Comparison of ENCODE assay signal across 9 cellular contexts in genomic region chr1:30778156-30778978, GRCh38. TPM values are rescaled to one million over a fixed set of nuclear protein-coding genes. Genes with fewer than 3 reads are reported as not detected.
DNase-seq lines count a peak whose midpoint lies in the region; ATAC-seq, FAIRE-seq and TF ChIP-seq lines count a peak whose summit lies in the region.
"Had no signal": no experiment of that assay in that cellular context is flagged by ENCODE, and none has a peak within 500 bp of the region (broad histone marks: within the 10 kb centered on the region; RNA-seq: fewer than 3 reads in every experiment).

No MANE protein-coding gene starts in this region.

- DNase-seq in A549 (ENCODE audit: low read depth in 1 of 2, low spot score in 1 of 2): peak in 1 of 2 experiments; percentile 44
- peak; percentile 39 for DNase-seq in GM12865 (ENCODE audit: low read depth)
- DNase-seq in erythroblast (lab: John Stamatoyannopoulos, UW): peak; percentile 98 to 99
- DNase-seq in urothelium cell line (ENCODE audit: low spot score): peak; percentile 65
- no peak for DNase-seq in ascending aorta (ENCODE audit: low spot score in 2 of 2)
- DNase-seq in smooth muscle cell (lab: John Stamatoyannopoulos, UW; ENCODE audit: unreplicated experiment): no peak
- no peak for DNase-seq in stimulated activated naive CD4-positive, alpha-beta T cell treated with Interleukin-2 at 50 U/mL for 16 hours (lab: John Stamatoyannopoulos, UW)

- no peak overlapping the region for H3K4me2 ChIP-seq in A549
- 0 out of 2 replicates have a peak overlapping the region, but pooled peaks have one; percentile 76 for H3K4me2 ChIP-seq in OCI-LY3 (ENCODE audit: low read length)
- no peak overlapping the region for H3K4me2 ChIP-seq in smooth muscle cell

- H4K20me1 ChIP-seq in OCI-LY3 (ENCODE audit: insufficient read depth, low read length) (no peaks in the 10 kb centered on the region), smooth muscle cell (ENCODE audit: low read depth) (no peaks in the 10 kb centered on the region)

- H3K9me3 ChIP-seq in A549 (no peaks in the 10 kb centered on the region), OCI-LY3 (ENCODE audit: insufficient read depth, low read length) (no peaks in the 10 kb centered on the region), ascending aorta (no peaks in the 10 kb centered on the region), smooth muscle cell (replicated peaks; ENCODE audit: low read depth) (no peaks in the 10 kb centered on the region)

- H3K79me2 ChIP-seq in OCI-LY3 (ENCODE audit: low read length): no peaks in the 10 kb centered on the region
- H3K79me2 ChIP-seq in smooth muscle cell (ENCODE audit: low read depth): no peaks in the 10 kb centered on the region

- 35% methylated on average over 11 of the region's 11 CpGs for WGBS in A549 (ENCODE audit: missing lambda C conversion rate)
- 74% methylated on average over 11 of the region's 11 CpGs for WGBS in smooth muscle cell (ENCODE audit: low lambda C conversion rate)

- H3K27ac ChIP-seq in A549: no peak overlapping the region
- no peak overlapping the region for H3K27ac ChIP-seq in OCI-LY3 (ENCODE audit: low read length)
- H3K27ac ChIP-seq in ascending aorta: no peak overlapping the region
- no peak overlapping the region for H3K27ac ChIP-seq in smooth muscle cell (ENCODE audit: low read depth)
- H3K27ac ChIP-seq: cardiac muscle cell had no signal

- peak; percentile 10 to 60; a peak in 3 of 6 replicates for ATAC-seq in A549

- no peak for FAIRE-seq in A549 (lab: Jason Lieb, UNC)
- no peak for FAIRE-seq in urothelium cell line (lab: Jason Lieb, UNC)

- CTCF ChIA-PET in A549 (lab: Yijun Ruan, JAX): interaction anchor here (0.7 to 36.8 kb wide), 18 partner anchors 8 to 504 kb away, joined by 3 to 743 read pairs (median 6); partner anchors contain the start of genes LAPTM5, MATN1 and SDC3

- intact Hi-C loops in ascending aorta (cut with DNase I): no loop called here

- H3K27me3 ChIP-seq in OCI-LY3 (ENCODE audit: low read depth, low read length) (peaks cover 5% of the 10 kb centered on the region; the same call in 1 of the 2 replicates), ascending aorta (no peaks in the 10 kb centered on the region), smooth muscle cell (ENCODE audit: low read depth) (no peaks in the 10 kb centered on the region)
- H3K27me3 ChIP-seq: cardiac muscle cell had no signal

- H3K4me1 ChIP-seq in A549 (no peaks in the 10 kb centered on the region), OCI-LY3 (ENCODE audit: low read length) (peaks cover 47% of the 10 kb centered on the region), ascending aorta (peaks cover 0 to 2% of the 10 kb centered on the region in 2 donors), smooth muscle cell (ENCODE audit: low read depth) (no peaks in the 10 kb centered on the region)

- H3K9ac ChIP-seq in OCI-LY3 (ENCODE audit: low read length): no peak overlapping the region
- H3K9ac ChIP-seq in smooth muscle cell (ENCODE audit: low read depth): no peak overlapping the region

- H3F3A ChIP-seq in smooth muscle cell (ENCODE audit: low read depth): no peaks in the 10 kb centered on the region

- TF ChIP-seq POLR2A in A549 (IDR thresholded peaks at IDR 0.05; ENCODE audit: low read length) (no peak), erythroblast (IDR thresholded peaks at IDR 0.05; ENCODE audit: low read length) (peak; percentile 97)

- TF ChIP-seq CTCF in A549 (IDR thresholded peaks at IDR 0.05) (0 out of 3 replicates have a peak, but pooled peaks have one; percentile 1), GM12865 (IDR thresholded peaks at IDR 0.05; ENCODE audit: insufficient read depth, low read depth, low read length, missing control alignments) (no peak), OCI-LY3 (IDR thresholded peaks at IDR 0.05; ENCODE audit: low read depth, low read length) (no peak), ascending aorta (IDR thresholded peaks at IDR 0.05) (no peak), smooth muscle cell (IDR thresholded peaks at IDR 0.05; ENCODE audit: borderline replicate concordance, insufficient read depth, poor library complexity, severe bottlenecking) (no peak)

- H2AFZ ChIP-seq in OCI-LY3 (ENCODE audit: low read depth, low read length) (no peak overlapping the region), smooth muscle cell (ENCODE audit: low read depth) (no peak overlapping the region)

- TF ChIP-seq RAD21 in A549 (conservative IDR thresholded peaks at IDR 0.05 in 1 of 2, IDR thresholded peaks at IDR 0.05 in 1 of 2): no peak

- no peaks in the 10 kb centered on the region for H3K36me3 ChIP-seq in OCI-LY3 (replicated peaks; ENCODE audit: low read depth, low read length)
- no peaks in the 10 kb centered on the region for H3K36me3 ChIP-seq in ascending aorta
- H3K36me3 ChIP-seq in smooth muscle cell (ENCODE audit: low read depth): no peaks in the 10 kb centered on the region
- H3K36me3 ChIP-seq: cardiac muscle cell had no signal

- no peak for TF ChIP-seq EP300 in A549 (IDR thresholded peaks at IDR 0.05)

- H3K4me3 ChIP-seq in A549: no peak overlapping the region
- no peak overlapping the region for H3K4me3 ChIP-seq in GM12865 (ENCODE audit: low read depth, low read length)
- H3K4me3 ChIP-seq in OCI-LY3 (ENCODE audit: low read length): no peak overlapping the region
- no peak overlapping the region for H3K4me3 ChIP-seq in ascending aorta
- no peak overlapping the region for H3K4me3 ChIP-seq in smooth muscle cell
- H3K4me3 ChIP-seq: cardiac muscle cell had no signal

- POLR2A ChIA-PET in A549 (lab: Yijun Ruan, JAX): no interaction called here

TF ChIP-seq in A549, 52 proteins besides CTCF, POLR2A, EP300 and RAD21 (continues in another document):
- TF ChIP-seq, protein P1, sequence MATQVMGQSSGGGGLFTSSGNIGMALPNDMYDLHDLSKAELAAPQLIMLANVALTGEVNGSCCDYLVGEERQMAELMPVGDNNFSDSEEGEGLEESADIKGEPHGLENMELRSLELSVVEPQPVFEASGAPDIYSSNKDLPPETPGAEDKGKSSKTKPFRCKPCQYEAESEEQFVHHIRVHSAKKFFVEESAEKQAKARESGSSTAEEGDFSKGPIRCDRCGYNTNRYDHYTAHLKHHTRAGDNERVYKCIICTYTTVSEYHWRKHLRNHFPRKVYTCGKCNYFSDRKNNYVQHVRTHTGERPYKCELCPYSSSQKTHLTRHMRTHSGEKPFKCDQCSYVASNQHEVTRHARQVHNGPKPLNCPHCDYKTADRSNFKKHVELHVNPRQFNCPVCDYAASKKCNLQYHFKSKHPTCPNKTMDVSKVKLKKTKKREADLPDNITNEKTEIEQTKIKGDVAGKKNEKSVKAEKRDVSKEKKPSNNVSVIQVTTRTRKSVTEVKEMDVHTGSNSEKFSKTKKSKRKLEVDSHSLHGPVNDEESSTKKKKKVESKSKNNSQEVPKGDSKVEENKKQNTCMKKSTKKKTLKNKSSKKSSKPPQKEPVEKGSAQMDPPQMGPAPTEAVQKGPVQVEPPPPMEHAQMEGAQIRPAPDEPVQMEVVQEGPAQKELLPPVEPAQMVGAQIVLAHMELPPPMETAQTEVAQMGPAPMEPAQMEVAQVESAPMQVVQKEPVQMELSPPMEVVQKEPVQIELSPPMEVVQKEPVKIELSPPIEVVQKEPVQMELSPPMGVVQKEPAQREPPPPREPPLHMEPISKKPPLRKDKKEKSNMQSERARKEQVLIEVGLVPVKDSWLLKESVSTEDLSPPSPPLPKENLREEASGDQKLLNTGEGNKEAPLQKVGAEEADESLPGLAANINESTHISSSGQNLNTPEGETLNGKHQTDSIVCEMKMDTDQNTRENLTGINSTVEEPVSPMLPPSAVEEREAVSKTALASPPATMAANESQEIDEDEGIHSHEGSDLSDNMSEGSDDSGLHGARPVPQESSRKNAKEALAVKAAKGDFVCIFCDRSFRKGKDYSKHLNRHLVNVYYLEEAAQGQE (IDR thresholded peaks at IDR 0.05): no peak
- TF ChIP-seq HOXB13 (CRISPR knock-in tag; IDR thresholded peaks at IDR 0.05; ENCODE audit: low read depth) (no peak), FOSL2 (IDR thresholded peaks at IDR 0.05) (no peak), FOSL2 (CRISPR knock-in tag; IDR thresholded peaks at IDR 0.05) (no peak), GATA3 (IDR thresholded peaks at IDR 0.05; ENCODE audit: borderline replicate concordance) (no peak), NR3C1 (IDR thresholded peaks at IDR 0.05) (no peak), HDAC2 (IDR thresholded peaks at IDR 0.05) (no peak), RNF2 (IDR thresholded peaks at IDR 0.05; ENCODE audit: borderline replicate concordance, low read depth) (no peak), MAX (IDR thresholded peaks at IDR 0.05) (no peak), MAFK (IDR thresholded peaks at IDR 0.05; ENCODE audit: partially characterized antibody) (no peak), ZSCAN20 (CRISPR knock-in tag; IDR thresholded peaks at IDR 0.05) (no peak), FOSB (CRISPR knock-in tag; IDR thresholded peaks at IDR 0.05) (no peak), FOXS1 (CRISPR knock-in tag; IDR thresholded peaks at IDR 0.05) (no peak)
- TF ChIP-seq, protein P2, sequence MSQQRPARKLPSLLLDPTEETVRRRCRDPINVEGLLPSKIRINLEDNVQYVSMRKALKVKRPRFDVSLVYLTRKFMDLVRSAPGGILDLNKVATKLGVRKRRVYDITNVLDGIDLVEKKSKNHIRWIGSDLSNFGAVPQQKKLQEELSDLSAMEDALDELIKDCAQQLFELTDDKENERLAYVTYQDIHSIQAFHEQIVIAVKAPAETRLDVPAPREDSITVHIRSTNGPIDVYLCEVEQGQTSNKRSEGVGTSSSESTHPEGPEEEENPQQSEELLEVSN (IDR thresholded peaks at IDR 0.05; ENCODE audit: borderline replicate concordance, low read depth): no peak

RNA-seq across cellular contexts. Expression of gene LAPTM5, which starts 20.8 kb away (rescaled TPM):
- polyA plus RNA-seq in A549 (2011; rRNA removed): 0.20 and 0.22 TPM in 2 replicates
- 0.15 and 0.17 TPM in 2 replicates for polyA plus RNA-seq in A549 (2012; cell fraction: cytosol; rRNA removed)
- 0.11 and 0.12 TPM in 2 replicates for polyA plus RNA-seq in A549 (2012; cell fraction: nucleus; rRNA removed)
- 0.06 to 0.26 TPM (median 0.09 TPM) in 3 replicates for polyA plus RNA-seq in A549 (2017; fragmentation: RNase III; extraction: RNeasy Plus Mini Kit Qiagen cat#74134 plus additional on column Dnase treatment)
- 0.29 and 0.63 TPM in 2 replicates for polyA minus RNA-seq in A549 (2011; rRNA and poly(A)+ RNA removed)
- total RNA-seq in ascending aorta: 56.1 TPM
- total RNA-seq in smooth muscle cell: 0.49 and 1.4 TPM in 2 replicates
- 0.63 and 1.6 TPM in 2 replicates for polyA plus RNA-seq in smooth muscle cell

RNA-seq across cellular contexts. Expression of gene MATN1, which starts 55.0 kb away (rescaled TPM):
- 0.05 TPM in 1 of 2 replicates, not detected in the other for polyA plus RNA-seq in A549 (2011; rRNA removed)
- polyA plus RNA-seq in A549 (2012; cell fraction: cytosol; rRNA removed): 0.04 and 0.07 TPM in 2 replicates
- polyA plus RNA-seq in A549 (2012; cell fraction: nucleus; rRNA removed): 0.31 and 0.59 TPM in 2 replicates
- 0.05 to 0.17 TPM (median 0.10 TPM) in 3 replicates for polyA plus RNA-seq in A549 (2017; fragmentation: RNase III; extraction: RNeasy Plus Mini Kit Qiagen cat#74134 plus additional on column Dnase treatment)
- 0.10 TPM in 1 of 2 replicates, not detected in the other for polyA minus RNA-seq in A549 (2011; rRNA and poly(A)+ RNA removed)
- total RNA-seq in ascending aorta: 0.85 TPM
- total RNA-seq in smooth muscle cell: 0.36 and 2.0 TPM in 2 replicates
- 0.40 and 0.61 TPM in 2 replicates for polyA plus RNA-seq in smooth muscle cell

Comparison
In these comparisons a context has a peak if more than half of its experiments do, and no peak if none do; other contexts are left out.
1. DNase-seq: peak in GM12865 (single experiment), erythroblast (2 of 2) and urothelium cell line (single experiment); none in ascending aorta (0 of 2), smooth muscle cell (single experiment) and stimulated activated naive CD4-positive, alpha-beta T cell treated with Interleukin-2 at 50 U/mL for 16 hours (single experiment).
2. RNA of gene LAPTM5, which starts 20.8 kb away (total RNA-seq): 56.1 TPM in ascending aorta (single experiment); 0.49 to 1.4 TPM in smooth muscle cell; every median in the first group is over 10 times any median in the second.